In the genomic region with DNA sequence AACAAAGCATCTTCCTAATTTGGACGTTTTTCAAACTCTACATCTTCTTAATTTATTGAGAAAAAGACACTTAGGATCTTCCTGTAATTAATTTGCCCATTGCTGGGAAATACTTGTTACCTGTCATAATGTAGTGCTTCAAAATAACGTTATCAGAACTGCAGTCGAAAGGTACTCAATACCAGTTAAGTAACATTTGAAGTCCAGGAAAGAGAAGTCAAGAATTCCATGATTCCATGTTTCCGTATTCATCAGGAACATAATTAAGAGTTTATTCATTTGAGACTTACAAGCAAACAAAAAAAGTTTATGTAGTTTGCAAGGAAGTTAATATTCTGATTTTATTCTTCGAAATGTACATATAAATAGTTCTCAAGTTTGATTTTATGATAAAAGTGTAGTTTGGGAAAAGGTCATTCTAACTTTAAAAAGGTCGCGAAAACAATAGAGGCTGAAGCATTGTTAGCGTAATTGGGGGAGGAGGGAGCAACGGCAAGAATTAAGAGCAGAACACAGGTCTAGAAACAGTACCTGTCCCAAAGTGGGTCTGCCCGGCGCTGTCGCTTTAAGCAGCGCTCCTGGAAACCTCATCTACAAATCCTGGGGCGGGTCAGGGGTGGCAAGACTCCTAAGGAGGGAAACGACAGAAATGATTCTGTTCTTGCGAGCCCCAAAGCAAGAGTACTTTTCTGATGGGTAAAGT, we compare ENCODE assay signal across 8 cellular contexts. TPM values are rescaled to one million over a fixed set of nuclear protein-coding genes. Genes with fewer than 3 reads are reported as not detected.
DNase-seq lines count a peak whose midpoint lies in the region; ATAC-seq and TF ChIP-seq lines count a peak whose summit lies in the region.

No MANE protein-coding gene starts in this region.

- H2AFZ ChIP-seq in GM23248 = peak overlapping the region; percentile 97

- H3K9me3 ChIP-seq in GM23248 (ENCODE audit: low read depth) = no peaks in the 10 kb centered on the region

- no peaks in the 10 kb centered on the region for H3K79me2 ChIP-seq in GM23248 (ENCODE audit: insufficient read depth)

- H3K27ac ChIP-seq in 22Rv1 (peak overlapping the region; percentile 67), GM23248 (no peak overlapping the region)

- peak overlapping the region; percentile 93 for H3K4me3 ChIP-seq in GM23248

- WGBS in GM23248 (ENCODE audit: low coverage in 1 of 2, low lambda C conversion rate in 2 of 2, missing lambda C conversion rate in 2 of 2), 2 experiments = 38 to 39% methylated on average over 16 of the region's 16 CpGs

- no peak for TF ChIP-seq CTCF in 22Rv1 (IDR thresholded peaks at IDR 0.05)

- H3K27me3 Mint-ChIP-seq in activated naive CD8-positive, alpha-beta T cell treated with anti-CD3 and anti-CD28 coated beads, Interleukin-2, amount 50 U/mL, for 24 hours = peaks cover 9% of the 10 kb centered on the region
- no peaks in the 10 kb centered on the region for H3K27me3 Mint-ChIP-seq in memory B cell

- peaks cover 18% of the 10 kb centered on the region; the same call in 1 of the 2 replicates for H3F3A ChIP-seq in GM23248 (ENCODE audit: insufficient read depth)

- no peak for ATAC-seq in activated naive CD8-positive, alpha-beta T cell treated with anti-CD3 and anti-CD28 coated beads, Interleukin-2, amount 50 U/mL, for 24 hours
- ATAC-seq in memory B cell (ENCODE audit: low read depth) (no peak), GM18505 (IDR thresholded peaks at IDR 0.05; ENCODE audit: unreplicated experiment) (no peak)

- H4K20me1 ChIP-seq in GM23248 (ENCODE audit: insufficient read depth) = no peaks in the 10 kb centered on the region

- H3K4me2 ChIP-seq in GM23248 (ENCODE audit: unreplicated experiment) = peak overlapping the region; percentile 97

- in situ Hi-C loops in GM23248 (cut with MboI) = loop anchor here (25.0 kb wide), 1 partner anchor 347 kb away; no protein-coding TSS in a partner anchor

- no peak for TF ChIP-seq POLR2A in GM18505 (IDR thresholded peaks at IDR 0.05; ENCODE audit: borderline replicate concordance, extremely low read depth, insufficient read depth, insufficient read length)

- H3K9ac ChIP-seq in GM23248 = peak overlapping the region; percentile 69

- no peaks in the 10 kb centered on the region for H3K36me3 Mint-ChIP-seq in activated naive CD8-positive, alpha-beta T cell treated with anti-CD3 and anti-CD28 coated beads, Interleukin-2, amount 50 U/mL, for 24 hours (ENCODE audit: low read depth)
- no peaks in the 10 kb centered on the region for H3K36me3 Mint-ChIP-seq in memory B cell

- no peaks in the 10 kb centered on the region for H3K9me2 ChIP-seq in GM23248 (ENCODE audit: insufficient read depth)

- H3K27me3 ChIP-seq in GM23248 (replicated peaks; ENCODE audit: insufficient read depth) = peaks cover 8% of the 10 kb centered on the region; the same call in 1 of the 2 replicates

- no peak overlapping the region for H3K27ac Mint-ChIP-seq in activated naive CD8-positive, alpha-beta T cell treated with anti-CD3 and anti-CD28 coated beads, Interleukin-2, amount 50 U/mL, for 24 hours
- no peak overlapping the region for H3K27ac Mint-ChIP-seq in memory B cell

- no peaks in the 10 kb centered on the region for H3K9me3 Mint-ChIP-seq in activated naive CD8-positive, alpha-beta T cell treated with anti-CD3 and anti-CD28 coated beads, Interleukin-2, amount 50 U/mL, for 24 hours
- H3K9me3 Mint-ChIP-seq in memory B cell = no peaks in the 10 kb centered on the region

- peak overlapping the region; percentile 75 for H3K4me3 Mint-ChIP-seq in activated naive CD8-positive, alpha-beta T cell treated with anti-CD3 and anti-CD28 coated beads, Interleukin-2, amount 50 U/mL, for 24 hours
- peak overlapping the region; percentile 92 for H3K4me3 Mint-ChIP-seq in memory B cell

- 0 out of 2 replicates have a peak, but pooled peaks cover 9% of the 10 kb centered on the region for H3K4me1 ChIP-seq in GM23248 (ENCODE audit: insufficient read depth)

- H3K36me3 ChIP-seq in GM23248 (ENCODE audit: low read depth) = no peaks in the 10 kb centered on the region

- H3K4me1 Mint-ChIP-seq in activated naive CD8-positive, alpha-beta T cell treated with anti-CD3 and anti-CD28 coated beads, Interleukin-2, amount 50 U/mL, for 24 hours = peaks cover 23% of the 10 kb centered on the region
- H3K4me1 Mint-ChIP-seq in memory B cell = peaks cover 3% of the 10 kb centered on the region

- DNase-seq in GM23248 (no peak), memory B cell (ENCODE audit: low spot score in 2 of 2) (no peak), NCI-H2196 treated with DMSO at 0.1 percent for 48 hours (lab: John Stamatoyannopoulos, UW; ENCODE audit: unreplicated experiment) (no peak), ecto neural progenitor cell (ENCODE audit: low spot score) (no peak), C1 segment of cervical spinal cord (lab: John Stamatoyannopoulos, UW) (no peak)
- no peak for DNase-seq in activated naive CD8-positive, alpha-beta T cell treated with anti-CD3 and anti-CD28 coated beads, Interleukin-2, amount 50 U/mL, for 24 hours

RNA-seq across cellular contexts. Expression of gene KCNMB4, which starts 1.2 kb away (rescaled TPM):
- 1.8 and 2.7 TPM in 2 replicates for total RNA-seq in GM23248 (2014; rRNA removed; shearing (Covaris generic))
- 1.2 and 1.7 TPM in 2 replicates for polyA plus RNA-seq in GM23248 (2016; fragmentation: Nextera tagmentation; extraction: Ambion mirVana)
